ENCODE assay signal across 14 cellular contexts in genomic region chr6:17971128-17972073, GRCh38. TPM values are rescaled to one million over a fixed set of nuclear protein-coding genes. Genes with fewer than 3 reads are reported as not detected.
DNase-seq lines count a peak whose midpoint lies in the region; ATAC-seq, FAIRE-seq and TF ChIP-seq lines count a peak whose summit lies in the region.
"Had no signal": no experiment of that assay in that cellular context is flagged by ENCODE, and none has a peak within 500 bp of the region (broad histone marks: within the 10 kb centered on the region; RNA-seq: fewer than 3 reads in every experiment).

No MANE protein-coding gene starts in this region.

- no peaks in the 10 kb centered on the region for H3K4me1 Mint-ChIP-seq in activated T-helper 2 cell treated with anti-CD3 and anti-CD28 coated beads, Interferon-gamma antibody, Interleukin-2, Interleukin-4, amounts not matched to agents 10 μg/mL and 5 μg/mL and 100 μg/mL, durations not matched to agents 14 hours and 24 hours and 36 hours (ENCODE audit: low read depth)

- no peaks in the 10 kb centered on the region for H3K27me3 ChIP-seq in keratinocyte (ENCODE audit: control insufficient read depth, extremely low read depth, insufficient read depth, low read length)

- dilution Hi-C loops in keratinocyte (cut with MboI; ENCODE audit: extremely low pct_ligation_motif_present, low sequenced_read_pairs) = no loop called here

- intact Hi-C loops in activated T-helper 2 cell treated with anti-CD3 and anti-CD28 coated beads, Interferon-gamma antibody, Interleukin-2, Interleukin-4, amounts not matched to agents 10 μg/mL and 5 μg/mL and 100 μg/mL, durations not matched to agents 14 hours and 24 hours and 36 hours (cut with micrococcal nuclease) = no loop called here

- peaks cover 63% of the 10 kb centered on the region for H3K4me1 ChIP-seq in keratinocyte (ENCODE audit: control insufficient read depth, extremely low read depth, insufficient read depth, low read length)

- FAIRE-seq in keratinocyte (lab: Jason Lieb, UNC) = peak; percentile 58

- H3K4me2 ChIP-seq in keratinocyte (ENCODE audit: control insufficient read depth, extremely low read depth, insufficient read depth, low read depth, low read length) = peak overlapping the region; percentile 63

- H3K36me3 ChIP-seq in keratinocyte (ENCODE audit: control insufficient read depth in 2 of 2, extremely low read depth in 1 of 2, insufficient read depth in 2 of 2, low read length in 2 of 2) = peaks cover 0 to 11% of the 10 kb centered on the region in 2 experiments

- H3K9me3 Mint-ChIP-seq in activated T-helper 2 cell treated with anti-CD3 and anti-CD28 coated beads, Interferon-gamma antibody, Interleukin-2, Interleukin-4, amounts not matched to agents 10 μg/mL and 5 μg/mL and 100 μg/mL, durations not matched to agents 14 hours and 24 hours and 36 hours = no peaks in the 10 kb centered on the region
- H3K9me3 Mint-ChIP-seq: activated T-cell treated with anti-CD3 and anti-CD28 coated beads, Interleukin-2, amount 50 U/mL, for 24 hours had no signal

- peak; percentile 25 for DNase-seq in AG08395 (ENCODE audit: low spot score)
- DNase-seq in NCI-H226 = peak; percentile 94
- DNase-seq in choroid plexus epithelial cell (ENCODE audit: low read depth) = peak; percentile 51
- no peak for DNase-seq in keratinocyte (ENCODE audit: low read depth, low spot score)
- DNase-seq in activated T-helper 2 cell treated with anti-CD3 and anti-CD28 coated beads, Interferon-gamma antibody, Interleukin-2, Interleukin-4, amounts not matched to agents 10 μg/mL and 5 μg/mL and 100 μg/mL, durations not matched to agents 14 hours and 24 hours and 36 hours (ENCODE audit: low spot score) = no peak
- no peak for DNase-seq in DMS79 treated with DMSO at 0.1 percent for 48 hours (lab: John Stamatoyannopoulos, UW)
- DNase-seq: activated T-cell treated with anti-CD3 and anti-CD28 coated beads, Interleukin-2, amount 50 U/mL, for 24 hours; Karpas-422; kidney glomerular epithelial cell; occipital lobe had no signal

- peak overlapping the region; percentile 77 for H3K27ac ChIP-seq in keratinocyte (ENCODE audit: control insufficient read depth, insufficient read depth, low read length)
- H3K27ac ChIP-seq: C4-2B had no signal

- no peak overlapping the region for H3K27ac Mint-ChIP-seq in activated T-helper 2 cell treated with anti-CD3 and anti-CD28 coated beads, Interferon-gamma antibody, Interleukin-2, Interleukin-4, amounts not matched to agents 10 μg/mL and 5 μg/mL and 100 μg/mL, durations not matched to agents 14 hours and 24 hours and 36 hours
- H3K27ac Mint-ChIP-seq: activated T-cell treated with anti-CD3 and anti-CD28 coated beads, Interleukin-2, amount 50 U/mL, for 24 hours had no signal

- H3K9ac ChIP-seq in keratinocyte (ENCODE audit: control insufficient read depth, extremely low read depth, insufficient read depth, low read length) = no peak overlapping the region

- H3K9me3 ChIP-seq in keratinocyte (ENCODE audit: control insufficient read depth, low read depth, low read length) = no peaks in the 10 kb centered on the region

- ATAC-seq in GM19455 (IDR thresholded peaks at IDR 0.05; ENCODE audit: unreplicated experiment) = no peak
- no peak for ATAC-seq in GM18858 (IDR thresholded peaks at IDR 0.05; ENCODE audit: unreplicated experiment)

- H3K4me3 ChIP-seq in choroid plexus epithelial cell (ENCODE audit: low read depth, low read length) (no peak overlapping the region), keratinocyte (ENCODE audit: control insufficient read depth in 2 of 3, extremely low read depth in 1 of 3, insufficient read depth in 2 of 3, low read depth in 1 of 3, low read length in 3 of 3) (peak overlapping the region in 1 of 3 experiments; percentile 7)

- H4K20me1 ChIP-seq in keratinocyte (ENCODE audit: control insufficient read depth, extremely low read depth, insufficient read depth, low read length) = peaks cover 14% of the 10 kb centered on the region

- H3K4me3 Mint-ChIP-seq in activated T-helper 2 cell treated with anti-CD3 and anti-CD28 coated beads, Interferon-gamma antibody, Interleukin-2, Interleukin-4, amounts not matched to agents 10 μg/mL and 5 μg/mL and 100 μg/mL, durations not matched to agents 14 hours and 24 hours and 36 hours (ENCODE audit: low read depth) = no peak overlapping the region
- H3K4me3 Mint-ChIP-seq: activated T-cell treated with anti-CD3 and anti-CD28 coated beads, Interleukin-2, amount 50 U/mL, for 24 hours had no signal

- peaks cover 2% of the 10 kb centered on the region for H3K9me1 ChIP-seq in keratinocyte (ENCODE audit: control insufficient read depth, extremely low read depth, insufficient read depth, low read length)

- H3K36me3 Mint-ChIP-seq in activated T-helper 2 cell treated with anti-CD3 and anti-CD28 coated beads, Interferon-gamma antibody, Interleukin-2, Interleukin-4, amounts not matched to agents 10 μg/mL and 5 μg/mL and 100 μg/mL, durations not matched to agents 14 hours and 24 hours and 36 hours (ENCODE audit: low read depth) = no peaks in the 10 kb centered on the region

- TF ChIP-seq CTCF in choroid plexus epithelial cell (conservative IDR thresholded peaks at IDR 0.05; ENCODE audit: low read depth, low read length) = no peak
- TF ChIP-seq CTCF in keratinocyte (optimal IDR thresholded peaks at IDR 0.05 in 1 of 3, IDR thresholded peaks at IDR 0.05 in 1 of 3, conservative IDR thresholded peaks at IDR 0.05 in 1 of 3; ENCODE audit: extremely low read depth in 1 of 3, insufficient read depth in 2 of 3, low read length in 3 of 3) = no peak

- peaks cover 19% of the 10 kb centered on the region for H3K27me3 Mint-ChIP-seq in activated T-helper 2 cell treated with anti-CD3 and anti-CD28 coated beads, Interferon-gamma antibody, Interleukin-2, Interleukin-4, amounts not matched to agents 10 μg/mL and 5 μg/mL and 100 μg/mL, durations not matched to agents 14 hours and 24 hours and 36 hours (ENCODE audit: low read depth)

- no peak overlapping the region for H2AFZ ChIP-seq in keratinocyte (ENCODE audit: control insufficient read depth, low read length)

- peaks cover 96% of the 10 kb centered on the region for H3K79me2 ChIP-seq in keratinocyte (ENCODE audit: control insufficient read depth, insufficient read depth, low read length)

RNA-seq across cellular contexts. Expression of gene KIF13A, which starts 16.0 kb away (rescaled TPM):
- 90.1 to 106 TPM (median 96.2 TPM) in 3 replicates for polyA plus RNA-seq in keratinocyte
- polyA plus RNA-seq in keratinocyte (2011; ENCODE audit: low read depth) = 40.6 TPM
- polyA plus RNA-seq in keratinocyte (2011; cell fraction: cytosol; rRNA removed) = 81.7 and 104 TPM in 2 replicates
- polyA plus RNA-seq in keratinocyte (2011; cell fraction: nucleus; rRNA removed) = 149 and 161 TPM in 2 replicates
- 51.2 and 90.2 TPM in 2 replicates for polyA plus RNA-seq in keratinocyte (2012; ENCODE audit: low replicate concordance)
- polyA minus RNA-seq in keratinocyte = 87.5 to 126 TPM (median 106 TPM) in 3 replicates
- polyA minus RNA-seq in keratinocyte (2011; cell fraction: cytosol; rRNA and poly(A)+ RNA removed) = 73.3 TPM
- 171 and 308 TPM in 2 replicates for polyA minus RNA-seq in keratinocyte (2011; cell fraction: nucleus; rRNA and poly(A)+ RNA removed)
- total RNA-seq in activated T-helper 2 cell treated with anti-CD3 and anti-CD28 coated beads, Interferon-gamma antibody, Interleukin-2, Interleukin-4, amounts not matched to agents 10 μg/mL and 5 μg/mL and 100 μg/mL, durations not matched to agents 14 hours and 24 hours and 36 hours = 0.48 TPM in 1 of 2 replicates, not detected in the other
- total RNA-seq: T-helper 2 cell treated with Interferon-gamma antibody and Interleukin-4, amounts not matched to agents 100 ng/mL and 5 ng/mL, for 36 hours had no signal

Comparison
In these comparisons a context has a peak if more than half of its experiments do, and no peak if none do; other contexts are left out.
1. DNase-seq: peak in AG08395 (single experiment), NCI-H226 (single experiment) and choroid plexus epithelial cell (single experiment); none in keratinocyte (single experiment), activated T-helper 2 cell treated with anti-CD3 and anti-CD28 coated beads, Interferon-gamma antibody, Interleukin-2, Interleukin-4, amounts not matched to agents 10 μg/mL and 5 μg/mL and 100 μg/mL, durations not matched to agents 14 hours and 24 hours and 36 hours (single experiment) and DMS79 treated with DMSO at 0.1 percent for 48 hours (single experiment).